In the genomic region with DNA sequence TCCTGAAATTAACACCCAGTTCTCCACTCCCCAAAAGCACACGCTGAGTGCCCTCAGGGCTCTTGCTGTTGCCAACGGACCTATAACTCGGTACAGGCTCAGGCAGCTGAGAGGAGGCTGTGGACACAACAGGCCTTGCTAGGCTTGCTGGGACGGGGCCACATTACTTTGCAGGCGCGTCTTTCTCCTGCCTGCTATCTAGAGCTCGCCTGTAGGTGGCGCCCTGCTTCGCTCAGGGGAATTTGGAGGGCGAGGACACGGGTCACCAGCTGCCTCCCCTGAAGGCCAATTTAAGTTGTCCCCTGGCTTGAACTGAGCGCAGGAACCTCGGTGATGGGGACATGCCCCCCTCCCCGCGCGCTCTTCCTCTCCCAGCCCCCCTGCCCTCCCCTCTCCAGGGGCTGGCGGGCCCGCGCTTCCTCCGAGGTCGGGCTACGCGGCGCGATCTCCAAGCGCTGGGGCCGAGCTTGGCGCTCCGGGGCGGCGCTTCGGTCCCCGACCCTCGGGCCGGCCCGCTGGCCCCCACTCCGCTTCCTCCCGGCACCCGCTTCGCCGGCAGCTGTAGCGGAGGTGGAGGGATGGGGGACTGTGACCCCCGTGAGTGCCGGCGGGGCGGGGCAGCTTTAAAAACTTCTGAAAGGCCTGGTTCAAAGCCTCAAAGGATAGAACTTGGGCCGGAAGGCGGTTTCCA, we compare ENCODE assay signal across 8 cellular contexts. TPM values are rescaled to one million over a fixed set of nuclear protein-coding genes. Genes with fewer than 3 reads are reported as not detected.
DNase-seq lines count a peak whose midpoint lies in the region; ATAC-seq and TF ChIP-seq lines count a peak whose summit lies in the region.

No MANE protein-coding gene starts in this region.

- peak overlapping the region; percentile 70 for H3K4me3 ChIP-seq in Karpas-422 (ENCODE audit: low read length)

- no peaks in the 10 kb centered on the region for H4K20me1 ChIP-seq in Karpas-422 (ENCODE audit: insufficient read depth, low read depth, low read length)

- H3K79me2 ChIP-seq in Karpas-422 (ENCODE audit: low read length), result no peaks in the 10 kb centered on the region

- no peaks in the 10 kb centered on the region for H3K9me3 Mint-ChIP-seq in nephron

- peak overlapping the region; percentile 83 to 90 (median 88) for H3K4me3 Mint-ChIP-seq in nephron

- H3K4me2 ChIP-seq in Karpas-422 (ENCODE audit: low read depth, low read length, poor library complexity, severe bottlenecking), result peak overlapping the region; percentile 68

- H3K27me3 Mint-ChIP-seq in nephron (ENCODE audit: low read depth), result peaks cover 39% of the 10 kb centered on the region

- peaks cover 13% of the 10 kb centered on the region for H3K4me1 ChIP-seq in Karpas-422 (ENCODE audit: low read length)

- TF ChIP-seq CTCF in nephron (IDR thresholded peaks at IDR 0.05; ENCODE audit: unreplicated experiment in 3 of 3), result peak; percentile 97 to 99 (median 97)

- H3K9me2 ChIP-seq in Karpas-422 (replicated peaks; ENCODE audit: insufficient read depth, low read length), result no peaks in the 10 kb centered on the region

- no peak overlapping the region for H3K27ac ChIP-seq in Karpas-422 (ENCODE audit: low read length)

- no peaks in the 10 kb centered on the region for H3K36me3 ChIP-seq in Karpas-422 (ENCODE audit: insufficient read depth, low read length)

- H3K9me3 ChIP-seq in Karpas-422 (ENCODE audit: low read length), result no peaks in the 10 kb centered on the region

- in situ Hi-C loops in Caki2 (cut with HindIII; ENCODE audit: low pct_unique_long_range_greater_than_20kb, low sequenced_read_pairs), result no loop called here

- H3K27ac Mint-ChIP-seq in nephron, result peak overlapping the region; percentile 75 to 91 (median 83)

- peak overlapping the region; percentile 65 for H3K9ac ChIP-seq in Karpas-422 (ENCODE audit: low read length)

- no peaks in the 10 kb centered on the region for H3K27me3 ChIP-seq in Karpas-422 (ENCODE audit: low read length)

- peaks cover 37% of the 10 kb centered on the region for H3K4me1 Mint-ChIP-seq in nephron

- H3K36me3 Mint-ChIP-seq in nephron (ENCODE audit: low read depth), result no peaks in the 10 kb centered on the region

- H2AFZ ChIP-seq in Karpas-422 (ENCODE audit: low read length), result peak overlapping the region; percentile 91; the same call in 1 of the 2 replicates

- ATAC-seq in GM21576 (IDR thresholded peaks at IDR 0.05; ENCODE audit: unreplicated experiment), result peak; percentile 84

- DNase-seq in Caki2 (ENCODE audit: low read depth) (peak; percentile 86), Karpas-422 (peak; percentile 93), RPMI8226 (peak; percentile 92), fibroblast of the conjunctiva (ENCODE audit: low read depth) (peak; percentile 83)
- DNase-seq in activated effector memory CD4-positive, alpha-beta T cell treated with Interleukin-2 at 50 U/mL for 16 hours, result peak; percentile 83
- DNase-seq in stimulated activated naive CD4-positive, alpha-beta T cell treated with Interleukin-2 at 50 U/mL for 16 hours (lab: John Stamatoyannopoulos, UW), result peak; percentile 85

RNA-seq across cellular contexts. Expression of gene NFIA, which starts 32.4 kb away (rescaled TPM):
- 1.2 and 8.7 TPM in 2 replicates for total RNA-seq in Caki2 (2014; rRNA removed; shearing (Covaris generic); ENCODE audit: low replicate concordance)
- total RNA-seq in Karpas-422 (2014; rRNA removed; shearing (Covaris generic); ENCODE audit: low replicate concordance), result 15.8 and 38.3 TPM in 2 replicates
